Comparison of ENCODE assay signal across 8 cellular contexts in the genomic region with DNA sequence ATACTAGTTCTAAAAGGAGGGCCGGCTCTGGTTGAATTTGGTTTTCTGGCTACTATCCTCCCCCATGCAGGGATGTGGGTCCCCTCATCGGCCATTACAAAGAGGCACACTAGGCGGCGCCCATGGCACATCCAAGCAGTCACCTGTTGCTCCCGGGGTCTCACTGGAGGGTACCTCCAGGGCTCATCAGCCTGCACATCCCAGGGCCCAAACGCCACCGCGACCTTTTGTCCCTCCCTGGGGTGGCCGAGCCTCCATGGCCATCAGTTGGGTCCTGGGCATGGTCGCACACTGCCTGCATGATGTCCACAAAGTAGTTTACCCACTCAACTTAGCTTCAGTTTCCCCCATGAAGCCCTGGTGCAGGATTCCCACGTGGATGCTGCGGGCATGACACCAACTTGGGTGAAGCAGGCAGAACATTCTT. TPM values are rescaled to one million over a fixed set of nuclear protein-coding genes. Genes with fewer than 3 reads are reported as not detected.
DNase-seq lines count a peak whose midpoint lies in the region; ATAC-seq, FAIRE-seq and TF ChIP-seq lines count a peak whose summit lies in the region.

No MANE protein-coding gene starts in this region.

- no TSS peak for BruUV-seq in K562 (replicated peaks; lab: Mats Ljungman, UMichigan)

- in situ Hi-C loops in K562 (cut with MboI): no loop called here

- ATAC-seq in activated T-cell treated with anti-CD3 and anti-CD28 coated beads, Interleukin-2, amount 50 U/mL, for 4 hours: no peak
- ATAC-seq in K562 (peak; percentile 84), HG03521 (IDR thresholded peaks at IDR 0.05; ENCODE audit: unreplicated experiment) (no peak), GM21619 (IDR thresholded peaks at IDR 0.05; ENCODE audit: unreplicated experiment) (no peak)

- no peaks in the 10 kb centered on the region for H3K27me3 Mint-ChIP-seq in activated T-cell treated with anti-CD3 and anti-CD28 coated beads, Interleukin-2, amount 50 U/mL, for 4 hours (ENCODE audit: low read depth)

- no peak overlapping the region for H3K4me3 ChIP-seq in OCI-LY1 (ENCODE audit: low read depth, low read length, poor library complexity, severe bottlenecking)
- no peak overlapping the region for H3K4me3 ChIP-seq in K562
- no peak overlapping the region for H3K4me3 ChIP-seq in kidney (ENCODE audit: low read length in 2 of 2)
- H3K4me3 ChIP-seq in stomach: no peak overlapping the region

- peak; percentile 32 for FAIRE-seq in K562 (lab: Jason Lieb, UNC)
- FAIRE-seq in kidney (lab: Jason Lieb, UNC): no peak

- intact Hi-C loops in K562 (cut with micrococcal nuclease) (loop anchor here (1.0 kb wide), 1 partner anchor 64 kb away; no protein-coding TSS in a partner anchor), kidney (cut with DNase I) (loop anchor here (10.0 kb wide), 1 partner anchor 67 kb away; no protein-coding TSS in a partner anchor), stomach (cut with DNase I; ENCODE audit: low total_unique reads) (no loop called here)

- TF ChIP-seq EP300 in K562 (IDR thresholded peaks at IDR 0.05; ENCODE audit: low read length) (no peak), stomach (IDR thresholded peaks at IDR 0.05) (no peak)

- WGBS in K562 (ENCODE audit: insufficient coverage, low coverage, missing lambda C conversion rate): under 1% methylated on average over 11 of the region's 12 CpGs
- WGBS in stomach, 5 donors: 25 to 38% (median 28%) methylated on average over 12 of the region's 12 CpGs

- H3K4me2 ChIP-seq in OCI-LY1 (ENCODE audit: low read length) (no peak overlapping the region), K562 (ENCODE audit: insufficient read depth, low read length) (no peak overlapping the region; the same call in 1 of the 2 replicates)

- CTCF ChIA-PET in K562 (lab: Yijun Ruan, JAX; ENCODE audit: low intra/inter-chr PET ratio): interaction anchor here (1.7 to 2.2 kb wide), 2 partner anchors 18 to 63 kb away, joined by 5 to 17 read pairs; no protein-coding TSS in a partner anchor

- H3K9me1 ChIP-seq in K562 (ENCODE audit: control insufficient read depth, insufficient read depth, low read length): no peaks in the 10 kb centered on the region

- no peak overlapping the region for H3K9ac ChIP-seq in OCI-LY1 (ENCODE audit: low read length)
- H3K9ac ChIP-seq in K562 (ENCODE audit: insufficient read depth in 1 of 2, low read depth in 2 of 2, low read length in 2 of 2): no peak overlapping the region
- H3K9ac ChIP-seq in kidney (ENCODE audit: low read length in 2 of 2): no peak overlapping the region

- TF ChIP-seq RAD21 in K562 (CRISPR knock-in tag; conservative IDR thresholded peaks at IDR 0.05 in 1 of 2, IDR thresholded peaks at IDR 0.05 in 1 of 2): peak; percentile 57 to 84

- H3F3A ChIP-seq in OCI-LY1 (ENCODE audit: insufficient read depth, low read length): no peaks in the 10 kb centered on the region

- peak; percentile 43 for DNase-seq in activated T-cell treated with anti-CD3 and anti-CD28 coated beads, Interleukin-2, amount 50 U/mL, for 1 hour
- no peak for DNase-seq in activated T-cell treated with anti-CD3 and anti-CD28 coated beads, Interleukin-2, amount 50 U/mL, for 4 hours
- peak; percentile 61 to 72 (median 67) for DNase-seq in K562 (ENCODE audit: extremely low read depth in 1 of 4, low spot score in 3 of 4)
- no peak for DNase-seq in kidney
- peak; percentile 42 for DNase-seq in stomach

- peaks cover 11% of the 10 kb centered on the region for H3K4me1 ChIP-seq in OCI-LY1 (ENCODE audit: insufficient read depth, low read length, severe bottlenecking)
- H3K4me1 ChIP-seq in K562 (replicated peaks in 1 of 2; ENCODE audit: control insufficient read depth in 2 of 2, insufficient read depth in 2 of 2, low read length in 2 of 2): peaks cover 3 to 30% of the 10 kb centered on the region in 2 experiments; a peak in 3 of 5 replicates
- no peaks in the 10 kb centered on the region for H3K4me1 ChIP-seq in kidney (ENCODE audit: control insufficient read depth in 1 of 2, insufficient read depth in 1 of 2, low read depth in 1 of 2, low read length in 2 of 2)
- H3K4me1 ChIP-seq in stomach: peaks cover 0 to 3% (median 0%) of the 10 kb centered on the region in 4 donors

- H3K9me3 Mint-ChIP-seq in activated T-cell treated with anti-CD3 and anti-CD28 coated beads, Interleukin-2, amount 50 U/mL, for 4 hours: no peaks in the 10 kb centered on the region

- H3K9me2 ChIP-seq in OCI-LY1 (ENCODE audit: low read depth, low read length): no peaks in the 10 kb centered on the region

- no peaks in the 10 kb centered on the region; the same call in 1 of the 2 replicates for H3K27me3 ChIP-seq in OCI-LY1 (ENCODE audit: insufficient read depth, low read length)
- peaks cover 4 to 11% of the 10 kb centered on the region in 2 experiments; a peak in 3 of 5 replicates for H3K27me3 ChIP-seq in K562 (ENCODE audit: control insufficient read depth in 2 of 2, insufficient read depth in 2 of 2, low read length in 2 of 2)
- H3K27me3 ChIP-seq in stomach: no peaks in the 10 kb centered on the region

- H2AFZ ChIP-seq in OCI-LY1 (ENCODE audit: low read length): no peak overlapping the region
- peak overlapping the region; percentile 2; the same call in 1 of the 2 replicates for H2AFZ ChIP-seq in K562 (ENCODE audit: low read depth, low read length)

- H4K20me1 ChIP-seq in OCI-LY1 (ENCODE audit: insufficient read depth, low read length) (no peaks in the 10 kb centered on the region), K562 (replicated peaks; ENCODE audit: control insufficient read depth, insufficient read depth, low read length) (0 out of 2 replicates have a peak, but pooled peaks cover 4% of the 10 kb centered on the region)

- H3K9me3 ChIP-seq in OCI-LY1 (ENCODE audit: low read length) (no peaks in the 10 kb centered on the region), K562 (replicated peaks; ENCODE audit: control insufficient read depth, insufficient read depth, low read depth, low read length) (no peaks in the 10 kb centered on the region), kidney (ENCODE audit: control insufficient read depth in 1 of 2, low read length in 2 of 2) (no peaks in the 10 kb centered on the region), stomach (no peaks in the 10 kb centered on the region)

- H3K36me3 ChIP-seq in OCI-LY1 (ENCODE audit: insufficient read depth, low read length): peaks cover 4% of the 10 kb centered on the region
- no peaks in the 10 kb centered on the region for H3K36me3 ChIP-seq in K562 (ENCODE audit: control insufficient read depth, insufficient read depth, low read length)
- H3K36me3 ChIP-seq in kidney (ENCODE audit: control insufficient read depth in 1 of 2, insufficient read depth in 2 of 2, low read length in 2 of 2): peaks cover 0 to 2% of the 10 kb centered on the region in 2 donors
- peaks cover 4 to 21% (median 5%) of the 10 kb centered on the region in 4 donors for H3K36me3 ChIP-seq in stomach

- peaks cover 22% of the 10 kb centered on the region for H3K4me1 Mint-ChIP-seq in activated T-cell treated with anti-CD3 and anti-CD28 coated beads, Interleukin-2, amount 50 U/mL, for 4 hours (ENCODE audit: low read depth)

- TF ChIP-seq POLR2A in K562 (conservative IDR thresholded peaks at IDR 0.05): no peak
- TF ChIP-seq POLR2A in stomach (IDR thresholded peaks at IDR 0.05): no peak

- no peak overlapping the region for H3K27ac ChIP-seq in OCI-LY1 (ENCODE audit: low read depth, low read length, poor library complexity, severe bottlenecking)
- H3K27ac ChIP-seq in K562 (ENCODE audit: extremely low read depth, low read depth, low read length): no peak overlapping the region
- no peak overlapping the region for H3K27ac ChIP-seq in kidney (ENCODE audit: low read depth in 2 of 2, low read length in 2 of 2)
- H3K27ac ChIP-seq in stomach: no peak overlapping the region

- H3K4me3 Mint-ChIP-seq in activated T-cell treated with anti-CD3 and anti-CD28 coated beads, Interleukin-2, amount 50 U/mL, for 4 hours: no peak overlapping the region

- H3K79me2 ChIP-seq in OCI-LY1 (ENCODE audit: insufficient read depth, low read length): no peaks in the 10 kb centered on the region
- no peaks in the 10 kb centered on the region for H3K79me2 ChIP-seq in K562 (ENCODE audit: control insufficient read depth, insufficient read depth, low read length)

- peaks cover 13% of the 10 kb centered on the region for H3K36me3 Mint-ChIP-seq in activated T-cell treated with anti-CD3 and anti-CD28 coated beads, Interleukin-2, amount 50 U/mL, for 4 hours (ENCODE audit: insufficient read depth)

- POLR2A ChIA-PET in K562 (lab: Yijun Ruan, JAX): no interaction called here

- TF ChIP-seq CTCF in OCI-LY1 (IDR thresholded peaks at IDR 0.05; ENCODE audit: low read length) (peak; percentile 83), K562 (IDR thresholded peaks at IDR 0.05 in 2 of 3, conservative IDR thresholded peaks at IDR 0.05 in 1 of 3; ENCODE audit: insufficient read depth in 2 of 3, low read depth in 1 of 3, low read length in 3 of 3) (peak; percentile 77 to 86 (median 82)), kidney (IDR thresholded peaks at IDR 0.05; ENCODE audit: borderline replicate concordance, extremely low read depth, insufficient read depth) (peak; percentile 28), stomach (IDR thresholded peaks at IDR 0.05) (peak in 4 of 7 experiments; percentile 29 to 48 (median 41))

RNA-seq across cellular contexts. Expression of gene IDH3A, which starts 28.3 kb away (rescaled TPM):
- total RNA-seq in activated T-cell treated with anti-CD3 and anti-CD28 coated beads, Interleukin-2, amount 50 U/mL, for 4 hours: 100 to 1,000 TPM; 169 to 210 (median 187) TPM
- total RNA-seq in K562 (2011; cell fraction: chromatin; rRNA removed; ENCODE audit: low replicate concordance): 51.1 and 92.3 TPM in 2 replicates
- 31.0 and 36.2 TPM in 2 replicates for total RNA-seq in K562 (2011; cell fraction: nucleolus; rRNA removed)
- 56.6 and 86.7 TPM in 2 replicates for total RNA-seq in K562 (2011; cell fraction: nucleoplasm; rRNA removed)
- total RNA-seq in K562 (2014; rRNA removed) (37.4 and 56.3 TPM in 2 replicates), K562 (2014; rRNA removed; fragmentation: Illumina TruSeq; extraction: Trizol) (94.5 and 101 TPM in 2 replicates), K562 (2015; rRNA removed; fragmentation: Illumina TruSeq; extraction: Trizol) (77.4 and 87.2 TPM in 2 replicates), K562 (2021) (130 and 131 TPM in 2 replicates), kidney (97.2 TPM), stomach (100 to 1,000 TPM in 2 of 5 donors, 10 to 100 TPM in 3; 42.9 to 731 (median 68.4) TPM)
- polyA plus RNA-seq in K562 (2011; rRNA removed) (88.5 and 115 TPM in 2 replicates), K562 (2014; fragmentation: Illumina TruSeq; extraction: Trizol) (107 and 116 TPM in 2 replicates), K562 (2014; fragmentation: Nextera tagmentation; extraction: Ambion mirVana) (100 to 1,000 TPM; 190 to 249 TPM), K562 (2014; rRNA removed) (70.0 and 86.7 TPM in 2 replicates), kidney (ENCODE audit: insufficient read depth, low read depth, low replicate concordance) (67.5 TPM), stomach (10 to 100 TPM; 25.5 to 35.3 (median 25.6) TPM)
- 27.8 and 86.0 TPM in 2 replicates for polyA plus RNA-seq in K562 (2011; cell fraction: cytosol; rRNA removed)
- polyA plus RNA-seq in K562 (2011; cell fraction: nucleus; rRNA removed): 44.5 and 59.2 TPM in 2 replicates
- polyA plus RNA-seq in K562 (2012): 66.8 and 116 TPM in 2 replicates
- 169 and 205 TPM in 2 replicates for polyA minus RNA-seq in K562 (2011; rRNA and poly(A)+ RNA removed)
- 64.1 and 74.0 TPM in 2 replicates for polyA minus RNA-seq in K562 (2011; cell fraction: cytosol; rRNA and poly(A)+ RNA removed)
- polyA minus RNA-seq in K562 (2011; cell fraction: nucleus; rRNA and poly(A)+ RNA removed): 15.1 and 38.0 TPM in 2 replicates

RNA-seq across cellular contexts. Expression of gene CIB2, which starts 46.2 kb away (rescaled TPM):
- 1 to 10 TPM; 1.3 to 2.0 (median 1.3) TPM for total RNA-seq in activated T-cell treated with anti-CD3 and anti-CD28 coated beads, Interleukin-2, amount 50 U/mL, for 4 hours
- total RNA-seq in K562 (2011; cell fraction: chromatin; rRNA removed; ENCODE audit: low replicate concordance): 3.8 and 11.9 TPM in 2 replicates
- 7.2 and 9.5 TPM in 2 replicates for total RNA-seq in K562 (2011; cell fraction: nucleolus; rRNA removed)
- 8.9 and 12.3 TPM in 2 replicates for total RNA-seq in K562 (2011; cell fraction: nucleoplasm; rRNA removed)
- total RNA-seq in K562 (2014; rRNA removed) (22.4 and 33.3 TPM in 2 replicates), K562 (2014; rRNA removed; fragmentation: Illumina TruSeq; extraction: Trizol) (12.5 and 15.9 TPM in 2 replicates), K562 (2015; rRNA removed; fragmentation: Illumina TruSeq; extraction: Trizol) (18.5 and 19.6 TPM in 2 replicates), K562 (2021) (18.3 and 22.9 TPM in 2 replicates), kidney (13.7 TPM), stomach (10 to 100 TPM in 1 of 5 donors, 1 to 10 TPM in 2, under 1 TPM in 1, not detected in 1; 0.87 to 20.4 (median 3.4) TPM)
- polyA plus RNA-seq in K562 (2011; rRNA removed) (37.4 and 38.2 TPM in 2 replicates), K562 (2014; fragmentation: Illumina TruSeq; extraction: Trizol) (27.3 and 32.7 TPM in 2 replicates), K562 (2014; fragmentation: Nextera tagmentation; extraction: Ambion mirVana) (1 to 10 TPM; 1.5 to 2.0 TPM), K562 (2014; rRNA removed) (19.4 and 26.5 TPM in 2 replicates), kidney (ENCODE audit: insufficient read depth, low read depth, low replicate concordance) (29.9 TPM), stomach (10 to 100 TPM in 1 of 3 donors, 1 to 10 TPM in 1, under 1 TPM in 1; 0.80 to 13.1 (median 5.2) TPM)
- polyA plus RNA-seq in K562 (2011; cell fraction: cytosol; rRNA removed): 28.4 and 32.0 TPM in 2 replicates
- 12.9 and 15.3 TPM in 2 replicates for polyA plus RNA-seq in K562 (2011; cell fraction: nucleus; rRNA removed)
- polyA plus RNA-seq in K562 (2012): 19.3 and 45.7 TPM in 2 replicates
- 42.4 and 47.1 TPM in 2 replicates for polyA minus RNA-seq in K562 (2011; rRNA and poly(A)+ RNA removed)
- polyA minus RNA-seq in K562 (2011; cell fraction: cytosol; rRNA and poly(A)+ RNA removed): 15.1 and 20.0 TPM in 2 replicates
- polyA minus RNA-seq in K562 (2011; cell fraction: nucleus; rRNA and poly(A)+ RNA removed): 3.0 and 4.3 TPM in 2 replicates

RNA-seq across cellular contexts. Expression of gene ACSBG1, which starts 56.9 kb away (rescaled TPM):
- total RNA-seq in activated T-cell treated with anti-CD3 and anti-CD28 coated beads, Interleukin-2, amount 50 U/mL, for 4 hours: not detected
- 9.2 and 9.5 TPM in 2 replicates for total RNA-seq in K562 (2011; cell fraction: chromatin; rRNA removed; ENCODE audit: low replicate concordance)
- total RNA-seq in K562 (2011; cell fraction: nucleolus; rRNA removed): 5.3 and 7.0 TPM in 2 replicates
- total RNA-seq in K562 (2011; cell fraction: nucleoplasm; rRNA removed): 7.6 and 8.9 TPM in 2 replicates
- 2.5 and 3.3 TPM in 2 replicates for total RNA-seq in K562 (2014; rRNA removed)
- total RNA-seq in K562 (2014; rRNA removed; fragmentation: Illumina TruSeq; extraction: Trizol): 3.1 and 3.7 TPM in 2 replicates
- 0.83 TPM in 2 replicates for total RNA-seq in K562 (2015; rRNA removed; fragmentation: Illumina TruSeq; extraction: Trizol)
- total RNA-seq in K562 (2021): 2.6 and 3.3 TPM in 2 replicates
- polyA plus RNA-seq in K562 (2011; rRNA removed): 1.2 and 2.0 TPM in 2 replicates
- polyA plus RNA-seq in K562 (2011; cell fraction: cytosol; rRNA removed): 1.9 and 4.0 TPM in 2 replicates
- 3.7 and 12.6 TPM in 2 replicates for polyA plus RNA-seq in K562 (2011; cell fraction: nucleus; rRNA removed)
- polyA plus RNA-seq in K562 (2012): 1.3 and 1.4 TPM in 2 replicates
- 4.8 and 6.4 TPM in 2 replicates for polyA plus RNA-seq in K562 (2014; fragmentation: Illumina TruSeq; extraction: Trizol)
- polyA plus RNA-seq in K562 (2014; fragmentation: Nextera tagmentation; extraction: Ambion mirVana): under 1 TPM; 0.36 to 0.75 TPM
- polyA plus RNA-seq in K562 (2014; rRNA removed): 4.6 and 5.0 TPM in 2 replicates
- 0.72 and 3.4 TPM in 2 replicates for polyA minus RNA-seq in K562 (2011; rRNA and poly(A)+ RNA removed)
- polyA minus RNA-seq in K562 (2011; cell fraction: cytosol; rRNA and poly(A)+ RNA removed): 1.1 TPM in 1 of 2 replicates, not detected in the other
- 3.0 and 5.5 TPM in 2 replicates for polyA minus RNA-seq in K562 (2011; cell fraction: nucleus; rRNA and poly(A)+ RNA removed)
- 0.13 TPM for total RNA-seq in kidney
- 0.86 TPM for polyA plus RNA-seq in kidney (ENCODE audit: insufficient read depth, low read depth, low replicate concordance)
- 1 to 10 TPM in 1 of 5 donors, under 1 TPM in 1, not detected in 3; under 0.01 to 1.5 TPM for total RNA-seq in stomach
- polyA plus RNA-seq in stomach: under 1 TPM; 0.12 to 0.30 (median 0.15) TPM

Comparison
In these comparisons a context has a peak if more than half of its experiments do, and no peak if none do; other contexts are left out.
1. DNase-seq: peak in activated T-cell treated with anti-CD3 and anti-CD28 coated beads, Interleukin-2, amount 50 U/mL, for 1 hour (single experiment), K562 (4 of 4) and stomach (single experiment); none in activated T-cell treated with anti-CD3 and anti-CD28 coated beads, Interleukin-2, amount 50 U/mL, for 4 hours (single experiment) and kidney (single experiment).
2. CTCF ChIP-seq: peak in every context shown above with its lines; median percentile 83 in OCI-LY1; 82 in K562; 41 in stomach; 28 in kidney.